Comparison of ENCODE assay signal across 20 cellular contexts in the genomic region with DNA sequence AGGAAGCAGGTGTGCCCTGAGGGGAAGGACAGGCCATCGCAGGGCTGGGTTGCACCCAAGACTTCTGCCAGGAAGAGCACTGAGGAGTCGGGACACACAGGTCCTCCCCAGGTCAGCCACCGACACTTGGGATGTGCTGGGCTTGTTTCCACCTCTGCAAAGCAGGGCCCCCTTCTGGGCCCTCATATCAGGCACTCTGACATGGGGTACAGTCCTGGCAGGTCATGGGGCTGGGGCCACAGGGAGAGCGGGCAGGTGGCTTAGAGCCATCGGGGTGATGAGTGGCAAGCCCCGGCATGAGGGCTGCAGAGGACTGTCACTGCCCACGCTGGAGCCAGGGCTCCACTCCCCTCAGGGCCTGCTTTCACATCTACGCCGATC. TPM values are rescaled to one million over a fixed set of nuclear protein-coding genes. Genes with fewer than 3 reads are reported as not detected.
DNase-seq lines count a peak whose midpoint lies in the region; ATAC-seq and TF ChIP-seq lines count a peak whose summit lies in the region.
"Had no signal": no experiment of that assay in that cellular context is flagged by ENCODE, and none has a peak within 500 bp of the region (broad histone marks: within the 10 kb centered on the region; RNA-seq: fewer than 3 reads in every experiment).

No MANE protein-coding gene starts in this region.

- intact Hi-C loops in mammary epithelial cell (cut with micrococcal nuclease): no loop called here
- intact Hi-C loops in breast epithelium (cut with DNase I; ENCODE audit: low total_unique reads): no loop called here

- H3K9ac ChIP-seq in mammary epithelial cell (ENCODE audit: insufficient read depth, low read length) (no peak overlapping the region), endodermal cell (ENCODE audit: extremely low read depth, low read length, poor library complexity, severe bottlenecking) (no peak overlapping the region)

- H4K20me1 ChIP-seq in mammary epithelial cell (ENCODE audit: insufficient read depth, low read length): no peaks in the 10 kb centered on the region

- WGBS in mammary epithelial cell (ENCODE audit: low coverage, missing lambda C conversion rate): 22% methylated on average over 6 of the region's 9 CpGs
- WGBS in endodermal cell (ENCODE audit: insufficient coverage in 1 of 2, insufficient read length in 1 of 2), 2 experiments: 92 to 96% methylated on average over 7 to 9 of the region's 9 CpGs

- H3K4me3 Mint-ChIP-seq in IgD-negative memory B cell: peak overlapping the region in 2 of 4 donors; percentile 9 to 17
- no peak overlapping the region for H3K4me3 Mint-ChIP-seq in endodermal cell
- no peak overlapping the region for H3K4me3 Mint-ChIP-seq in stimulated activated effector memory CD8-positive, alpha-beta T cell treated with anti-CD3 and anti-CD28 coated beads, Interleukin-12 subunit alpha, Interleukin-12 subunit beta, amount 100 ng/mL, for 72 hours
- H3K4me3 Mint-ChIP-seq: activated CD4-positive, alpha-beta T cell treated with anti-CD3 and anti-CD28 coated beads, Interleukin-2, amount 10 ng/mL, durations not matched to agents 7 days and 5 days; activated CD8-positive, alpha-beta memory T cell treated with anti-CD3 and anti-CD28 coated beads, Interleukin-2, amount 10 ng/mL, durations not matched to agents 7 days and 5 days; activated naive CD4-positive, alpha-beta T cell treated with anti-CD3 and anti-CD28 coated beads for 36 hours; activated T-cell treated with anti-CD3 and anti-CD28 coated beads, Interleukin-2, amount 50 U/mL, for 72 hours; naive thymus-derived CD4-positive, alpha-beta T cell; T-helper 2 cell treated with Interferon-gamma antibody and Interleukin-4, amounts not matched to agents 5 μg/mL and 100 μg/mL, for 36 hours had no signal

- dilution Hi-C loops in mammary epithelial cell (cut with HindIII; ENCODE audit: low sequenced_read_pairs): no loop called here

- H3K36me3 Mint-ChIP-seq in IgD-negative memory B cell (peaks cover 2% of the 10 kb centered on the region), endodermal cell (ENCODE audit: low read depth) (peaks cover 9% of the 10 kb centered on the region)
- H3K36me3 Mint-ChIP-seq in stimulated activated effector memory CD8-positive, alpha-beta T cell treated with anti-CD3 and anti-CD28 coated beads, Interleukin-12 subunit alpha, Interleukin-12 subunit beta, amount 100 ng/mL, for 72 hours: peaks cover 27% of the 10 kb centered on the region

- peak overlapping the region; percentile 34 for H3K4me2 ChIP-seq in mammary epithelial cell (ENCODE audit: insufficient read depth, low read depth, low read length)

- in situ Hi-C loops in mammary epithelial cell (cut with MboI; ENCODE audit: low sequenced_read_pairs in 2 of 2): loop anchor here in 1 of 2 donors (10.0 kb wide), 1 partner anchor 105 kb away; no protein-coding TSS in a partner anchor

- DNase-seq in mammary epithelial cell: no peak
- no peak for DNase-seq in breast epithelium (ENCODE audit: low spot score in 2 of 2)
- no peak for DNase-seq in endodermal cell
- DNase-seq in stimulated activated effector memory CD8-positive, alpha-beta T cell treated with anti-CD3 and anti-CD28 coated beads, Interleukin-12 subunit alpha, Interleukin-12 subunit beta, amount 100 ng/mL, for 72 hours (ENCODE audit: low spot score in 2 of 2): no peak
- DNase-seq in left lobe of liver (ENCODE audit: low spot score): no peak
- no peak for DNase-seq in amniotic stem cell (lab: John Stamatoyannopoulos, UW)
- no peak for DNase-seq in HuH-7.5 (ENCODE audit: low spot score)
- DNase-seq: ACHN; activated CD4-positive, alpha-beta T cell treated with anti-CD3 and anti-CD28 coated beads, Interleukin-2, amount 10 ng/mL, durations not matched to agents 7 days and 5 days; activated CD8-positive, alpha-beta memory T cell treated with anti-CD3 and anti-CD28 coated beads, Interleukin-2, amount 10 ng/mL, durations not matched to agents 7 days and 5 days; activated naive CD4-positive, alpha-beta T cell treated with anti-CD3 and anti-CD28 coated beads for 36 hours; activated T-cell treated with anti-CD3 and anti-CD28 coated beads, Interleukin-2, amount 50 U/mL, for 72 hours; naive thymus-derived CD4-positive, alpha-beta T cell; NCI-H1417 treated with DMSO at 0.1 percent for 48 hours; RPMI8226; stimulated activated naive CD4-positive, alpha-beta T cell had no signal

- H3K9me3 Mint-ChIP-seq in IgD-negative memory B cell (no peaks in the 10 kb centered on the region), endodermal cell (no peaks in the 10 kb centered on the region)
- H3K9me3 Mint-ChIP-seq in stimulated activated effector memory CD8-positive, alpha-beta T cell treated with anti-CD3 and anti-CD28 coated beads, Interleukin-12 subunit alpha, Interleukin-12 subunit beta, amount 100 ng/mL, for 72 hours: no peaks in the 10 kb centered on the region
- H3K9me3 Mint-ChIP-seq: activated CD4-positive, alpha-beta T cell treated with anti-CD3 and anti-CD28 coated beads, Interleukin-2, amount 10 ng/mL, durations not matched to agents 7 days and 5 days; activated naive CD4-positive, alpha-beta T cell treated with anti-CD3 and anti-CD28 coated beads for 36 hours; activated T-cell treated with anti-CD3 and anti-CD28 coated beads, Interleukin-2, amount 50 U/mL, for 72 hours; naive thymus-derived CD4-positive, alpha-beta T cell; T-helper 2 cell treated with Interferon-gamma antibody and Interleukin-4, amounts not matched to agents 5 μg/mL and 100 μg/mL, for 36 hours had no signal

- peaks cover 6% of the 10 kb centered on the region for H3K36me3 ChIP-seq in mammary epithelial cell (ENCODE audit: insufficient read depth, low read length)
- no peaks in the 10 kb centered on the region for H3K36me3 ChIP-seq in breast epithelium
- H3K36me3 ChIP-seq in endodermal cell (ENCODE audit: control insufficient read depth, insufficient read depth, low read length): peaks cover 20% of the 10 kb centered on the region

- peak overlapping the region in 2 of 3 donors; percentile 34 to 89 for H3K27ac Mint-ChIP-seq in IgD-negative memory B cell
- no peak overlapping the region for H3K27ac Mint-ChIP-seq in endodermal cell
- peak overlapping the region; percentile 78 for H3K27ac Mint-ChIP-seq in stimulated activated effector memory CD8-positive, alpha-beta T cell treated with anti-CD3 and anti-CD28 coated beads, Interleukin-12 subunit alpha, Interleukin-12 subunit beta, amount 100 ng/mL, for 72 hours
- H3K27ac Mint-ChIP-seq: activated CD4-positive, alpha-beta T cell treated with anti-CD3 and anti-CD28 coated beads, Interleukin-2, amount 10 ng/mL, durations not matched to agents 7 days and 5 days; activated CD8-positive, alpha-beta memory T cell treated with anti-CD3 and anti-CD28 coated beads, Interleukin-2, amount 10 ng/mL, durations not matched to agents 7 days and 5 days; activated naive CD4-positive, alpha-beta T cell treated with anti-CD3 and anti-CD28 coated beads for 36 hours; activated T-cell treated with anti-CD3 and anti-CD28 coated beads, Interleukin-2, amount 50 U/mL, for 72 hours; T-helper 2 cell treated with Interferon-gamma antibody and Interleukin-4, amounts not matched to agents 5 μg/mL and 100 μg/mL, for 36 hours had no signal

- no peaks in the 10 kb centered on the region for H3K27me3 Mint-ChIP-seq in IgD-negative memory B cell
- peaks cover 14% of the 10 kb centered on the region for H3K27me3 Mint-ChIP-seq in endodermal cell (ENCODE audit: insufficient read depth)

- peaks cover 4 to 10% (median 6%) of the 10 kb centered on the region in 3 donors for H3K4me1 Mint-ChIP-seq in IgD-negative memory B cell
- no peaks in the 10 kb centered on the region for H3K4me1 Mint-ChIP-seq in endodermal cell
- peaks cover 13% of the 10 kb centered on the region for H3K4me1 Mint-ChIP-seq in stimulated activated effector memory CD8-positive, alpha-beta T cell treated with anti-CD3 and anti-CD28 coated beads, Interleukin-12 subunit alpha, Interleukin-12 subunit beta, amount 100 ng/mL, for 72 hours
- H3K4me1 Mint-ChIP-seq: activated CD8-positive, alpha-beta memory T cell treated with anti-CD3 and anti-CD28 coated beads, Interleukin-2, amount 10 ng/mL, durations not matched to agents 7 days and 5 days had no signal

- H3K4me1 ChIP-seq in mammary epithelial cell (ENCODE audit: insufficient read depth, low read length) (peaks cover 31% of the 10 kb centered on the region), breast epithelium (peaks cover 0 to 11% of the 10 kb centered on the region in 2 donors), endodermal cell (ENCODE audit: control insufficient read depth, insufficient read depth, low read length) (no peaks in the 10 kb centered on the region)

- H3K27ac ChIP-seq in mammary epithelial cell (ENCODE audit: insufficient read depth, low read depth, low read length) (no peak overlapping the region), breast epithelium (no peak overlapping the region), endodermal cell (ENCODE audit: low read depth, low read length) (peak overlapping the region; percentile 87)
- H3K27ac ChIP-seq: C4-2B had no signal

- no peak for TF ChIP-seq POLR2A in breast epithelium (IDR thresholded peaks at IDR 0.05)

- TF ChIP-seq CTCF in mammary epithelial cell (conservative IDR thresholded peaks at IDR 0.05 in 1 of 2, IDR thresholded peaks at IDR 0.05 in 1 of 2; ENCODE audit: extremely low read depth in 1 of 2, insufficient read depth in 1 of 2, low read depth in 1 of 2, low read length in 2 of 2) (no peak), breast epithelium (IDR thresholded peaks at IDR 0.05) (no peak), endodermal cell (conservative IDR thresholded peaks at IDR 0.05) (no peak)

- H3K27me3 ChIP-seq in mammary epithelial cell (ENCODE audit: insufficient read depth, low read length): no peaks in the 10 kb centered on the region
- peaks cover 0 to 1% of the 10 kb centered on the region in 2 donors for H3K27me3 ChIP-seq in breast epithelium
- peaks cover 6% of the 10 kb centered on the region for H3K27me3 ChIP-seq in endodermal cell (ENCODE audit: control insufficient read depth, insufficient read depth, low read length, poor library complexity, severe bottlenecking)
- H3K27me3 ChIP-seq: heart left ventricle had no signal

- no peak for ATAC-seq in stimulated activated effector memory CD8-positive, alpha-beta T cell treated with anti-CD3 and anti-CD28 coated beads, Interleukin-12 subunit alpha, Interleukin-12 subunit beta, amount 100 ng/mL, for 72 hours
- no peak for ATAC-seq in left lobe of liver
- ATAC-seq: activated CD8-positive, alpha-beta memory T cell treated with anti-CD3 and anti-CD28 coated beads, Interleukin-2, amount 10 ng/mL, durations not matched to agents 7 days and 5 days; activated T-cell treated with anti-CD3 and anti-CD28 coated beads, Interleukin-2, amount 50 U/mL, for 72 hours; naive thymus-derived CD4-positive, alpha-beta T cell had no signal

- H3K79me2 ChIP-seq in mammary epithelial cell (ENCODE audit: insufficient read depth, low read length): no peaks in the 10 kb centered on the region

- H3K9me3 ChIP-seq in mammary epithelial cell (replicated peaks; ENCODE audit: insufficient read depth, low read length) (no peaks in the 10 kb centered on the region), breast epithelium (no peaks in the 10 kb centered on the region), endodermal cell (ENCODE audit: control insufficient read depth, low read length) (no peaks in the 10 kb centered on the region)
- H3K9me3 ChIP-seq: heart left ventricle had no signal

- H3K4me3 ChIP-seq in mammary epithelial cell (replicated peaks in 1 of 3; ENCODE audit: insufficient read depth in 1 of 3, low read depth in 2 of 3, low read length in 3 of 3): no peak overlapping the region
- H3K4me3 ChIP-seq in breast epithelium: no peak overlapping the region
- no peak overlapping the region for H3K4me3 ChIP-seq in endodermal cell (ENCODE audit: low read length)
- H3K4me3 ChIP-seq: heart left ventricle had no signal

- no TSS peak for BruUV-seq in mammary epithelial cell (replicated peaks; lab: Mats Ljungman, UMichigan)

- H2AFZ ChIP-seq in mammary epithelial cell (ENCODE audit: low read depth, low read length): no peak overlapping the region

- CTCF ChIA-PET in mammary epithelial cell (lab: Charles Lee; ENCODE audit: low non-redundant PET): no interaction called here

RNA-seq across cellular contexts. Expression of gene ADORA2A, which starts 7.9 kb away (rescaled TPM):
- total RNA-seq in mammary epithelial cell: 1 to 10 TPM; 1.2 to 1.8 TPM
- polyA plus RNA-seq in mammary epithelial cell: 0.40 TPM
- polyA minus RNA-seq in mammary epithelial cell: not detected
- total RNA-seq in breast epithelium: 1 to 10 TPM; 1.8 to 4.3 (median 3.4) TPM
- 26.6 TPM for polyA plus RNA-seq in IgD-negative memory B cell
- total RNA-seq in endodermal cell: 1 to 10 TPM; 4.1 to 4.7 TPM
- polyA plus RNA-seq in endodermal cell (2013, experiment 1 of 2): 4.2 TPM
- polyA plus RNA-seq in endodermal cell (2013, experiment 2 of 2): 4.4 TPM
- total RNA-seq in left lobe of liver: 4.1 TPM
